Comparison of ENCODE assay signal across 25 cellular contexts in genomic region chr3:12943124-12944021, GRCh38.
DNase-seq lines count a peak whose midpoint lies in the region; ATAC-seq and TF ChIP-seq lines count a peak whose summit lies in the region.
"Had no signal": no experiment of that assay in that cellular context is flagged by ENCODE, and none has a peak within 500 bp of the region (broad histone marks: within the 10 kb centered on the region; RNA-seq: fewer than 3 reads in every experiment).

No MANE protein-coding gene starts in this region.

- intact Hi-C loops in Right ventricle myocardium inferior (cut with DNase I) (no loop called here), cardiac septum (cut with DNase I) (no loop called here), right lobe of liver (cut with DNase I) (no loop called here)

- H3K4me3 ChIP-seq in endodermal cell (ENCODE audit: low read length) (no peak overlapping the region), right lobe of liver (no peak overlapping the region), MG63 (no peak overlapping the region)
- H3K4me3 ChIP-seq: mucosa of descending colon, Peyer's patch, SJSA1 had no signal

- peaks cover 4% of the 10 kb centered on the region for H3K4me1 ChIP-seq in endodermal cell (ENCODE audit: control insufficient read depth, insufficient read depth, low read length)
- H3K4me1 ChIP-seq in right lobe of liver: peaks cover 0 to 16% (median 5%) of the 10 kb centered on the region in 4 donors

- H3K4me1 Mint-ChIP-seq in endodermal cell: peaks cover 2% of the 10 kb centered on the region

- H3K27ac Mint-ChIP-seq in endodermal cell: no peak overlapping the region
- H3K27ac Mint-ChIP-seq: activated CD8-positive, alpha-beta T cell treated with anti-CD3 and anti-CD28 coated beads for 36 hours; activated naive CD8-positive, alpha-beta T cell; natural killer cell treated with Interleukin-12 subunit alpha and Interleukin-12 subunit beta and Interleukin-15 and Interleukin-18, amount 100 ng/mL, for 72 hours had no signal

- no peaks in the 10 kb centered on the region for H3K9me3 Mint-ChIP-seq in endodermal cell
- H3K9me3 Mint-ChIP-seq: activated CD8-positive, alpha-beta T cell treated with anti-CD3 and anti-CD28 coated beads for 36 hours; CD4-positive, CD25-positive, alpha-beta regulatory T cell; natural killer cell treated with Interleukin-12 subunit alpha and Interleukin-12 subunit beta and Interleukin-15 and Interleukin-18, amount 100 ng/mL, for 72 hours had no signal

- H3K27me3 ChIP-seq in endodermal cell (ENCODE audit: control insufficient read depth, insufficient read depth, low read length, poor library complexity, severe bottlenecking) (no peaks in the 10 kb centered on the region), right lobe of liver (no peaks in the 10 kb centered on the region), MG63 (no peaks in the 10 kb centered on the region)
- H3K27me3 ChIP-seq: Peyer's patch, SJSA1 had no signal

- H3K9me3 ChIP-seq in endodermal cell (ENCODE audit: control insufficient read depth, low read length) (no peaks in the 10 kb centered on the region), right lobe of liver (no peaks in the 10 kb centered on the region), MG63 (no peaks in the 10 kb centered on the region)
- H3K9me3 ChIP-seq: mucosa of descending colon, Peyer's patch, SJSA1 had no signal

- H3K27ac ChIP-seq in endodermal cell (ENCODE audit: low read depth, low read length) (peak overlapping the region; percentile 94), right lobe of liver (peak overlapping the region in 1 of 3 donors; percentile 24), temporal lobe (ENCODE audit: low read depth, low read length) (peak overlapping the region; percentile 98)
- H3K27ac ChIP-seq: epithelial cell of prostate, parathyroid adenoma, Peyer's patch, SJSA1 had no signal

- H3K36me3 Mint-ChIP-seq in endodermal cell (ENCODE audit: low read depth): no peaks in the 10 kb centered on the region

- no peaks in the 10 kb centered on the region for H3K27me3 Mint-ChIP-seq in endodermal cell (ENCODE audit: insufficient read depth)
- H3K27me3 Mint-ChIP-seq: activated CD8-positive, alpha-beta T cell treated with anti-CD3 and anti-CD28 coated beads for 36 hours; activated naive CD8-positive, alpha-beta T cell; CD4-positive, CD25-positive, alpha-beta regulatory T cell; natural killer cell treated with Interleukin-12 subunit alpha and Interleukin-12 subunit beta and Interleukin-15 and Interleukin-18, amount 100 ng/mL, for 72 hours had no signal

- DNase-seq in Right ventricle myocardium inferior (ENCODE audit: missing footprints): peak; percentile 64
- DNase-seq in cardiac septum (ENCODE audit: low spot score): no peak
- DNase-seq in endodermal cell: no peak
- DNase-seq in right lobe of liver: peak in 2 of 3 donors; percentile 73 to 78
- no peak for DNase-seq in Kasumi-1 (lab: John Stamatoyannopoulos, UW)
- no peak for DNase-seq in DMS79 (lab: John Stamatoyannopoulos, UW)
- DNase-seq in MG63: no peak
- DNase-seq: activated CD4-positive, CD25-positive, alpha-beta regulatory T cell treated with anti-CD3 and anti-CD28 coated beads, Interleukin-2, amount 50 U/mL, for 72 hours; activated CD8-positive, alpha-beta T cell treated with anti-CD3 and anti-CD28 coated beads for 36 hours; CD4-positive, CD25-positive, alpha-beta regulatory T cell; cerebellar nuclear complex; mucosa of descending colon; NCI-H1105 treated with DMSO at 0.1 percent for 48 hours; NCI-H2029 treated with DMSO at 0.1 percent for 48 hours; NCI-H526 treated with DMSO at 0.1 percent for 48 hours; Peyer's patch; stimulated activated CD4-positive, alpha-beta T cell treated with anti-CD3 and anti-CD28 coated beads, Interleukin-12 subunit alpha, Interleukin-12 subunit beta, amount 100 ng/mL, for 4 hours; stimulated activated CD4-positive, alpha-beta T cell treated with anti-CD3 and anti-CD28 coated beads, Interleukin-4, amount 100 ng/mL, for 1 hour; T-helper 1 cell had no signal

- 91 to 97% methylated on average over 10 to 22 of the region's 22 CpGs for WGBS in endodermal cell (ENCODE audit: insufficient coverage in 1 of 2, insufficient read length in 1 of 2), 2 experiments
- 60% methylated on average over 1 of the region's 22 CpGs for WGBS in right lobe of liver (ENCODE audit: insufficient coverage, low coverage, low lambda C conversion rate, missing lambda C conversion rate)

- no peak overlapping the region for H3K4me3 Mint-ChIP-seq in endodermal cell
- H3K4me3 Mint-ChIP-seq: activated CD8-positive, alpha-beta T cell treated with anti-CD3 and anti-CD28 coated beads for 36 hours; activated naive CD8-positive, alpha-beta T cell; natural killer cell treated with Interleukin-12 subunit alpha and Interleukin-12 subunit beta and Interleukin-15 and Interleukin-18, amount 100 ng/mL, for 72 hours had no signal

- no peak overlapping the region for H3K9ac ChIP-seq in endodermal cell (ENCODE audit: extremely low read depth, low read length, poor library complexity, severe bottlenecking)
- H3K9ac ChIP-seq: parathyroid adenoma had no signal

- ATAC-seq in Right ventricle myocardium inferior (peak; percentile 76), right lobe of liver (peak; percentile 44 to 89 (median 68))
- ATAC-seq: activated CD8-positive, alpha-beta T cell treated with anti-CD3 and anti-CD28 coated beads for 36 hours; mucosa of descending colon; natural killer cell treated with Interleukin-12 subunit alpha and Interleukin-12 subunit beta and Interleukin-15 and Interleukin-18, amount 100 ng/mL, for 72 hours had no signal

- TF ChIP-seq POLR2A in right lobe of liver (IDR thresholded peaks at IDR 0.05): no peak

- TF ChIP-seq CTCF in endodermal cell (conservative IDR thresholded peaks at IDR 0.05) (no peak), right lobe of liver (IDR thresholded peaks at IDR 0.05) (no peak)

- peaks cover 5% of the 10 kb centered on the region for H3K36me3 ChIP-seq in endodermal cell (ENCODE audit: control insufficient read depth, insufficient read depth, low read length)
- H3K36me3 ChIP-seq in right lobe of liver: peaks cover 0 to 32% (median 13%) of the 10 kb centered on the region in 4 donors
- H3K36me3 ChIP-seq in MG63: no peaks in the 10 kb centered on the region

Comparison
In these comparisons a context has a peak if more than half of its experiments do, and no peak if none do; other contexts are left out.
1. DNase-seq: peak in Right ventricle myocardium inferior (single experiment) and right lobe of liver (2 of 3); none in cardiac septum (single experiment), endodermal cell (single experiment), Kasumi-1 (0 of 2), DMS79 (single experiment) and MG63 (single experiment).